1 cellular context compared by ENCODE assay signal in the genomic region with DNA sequence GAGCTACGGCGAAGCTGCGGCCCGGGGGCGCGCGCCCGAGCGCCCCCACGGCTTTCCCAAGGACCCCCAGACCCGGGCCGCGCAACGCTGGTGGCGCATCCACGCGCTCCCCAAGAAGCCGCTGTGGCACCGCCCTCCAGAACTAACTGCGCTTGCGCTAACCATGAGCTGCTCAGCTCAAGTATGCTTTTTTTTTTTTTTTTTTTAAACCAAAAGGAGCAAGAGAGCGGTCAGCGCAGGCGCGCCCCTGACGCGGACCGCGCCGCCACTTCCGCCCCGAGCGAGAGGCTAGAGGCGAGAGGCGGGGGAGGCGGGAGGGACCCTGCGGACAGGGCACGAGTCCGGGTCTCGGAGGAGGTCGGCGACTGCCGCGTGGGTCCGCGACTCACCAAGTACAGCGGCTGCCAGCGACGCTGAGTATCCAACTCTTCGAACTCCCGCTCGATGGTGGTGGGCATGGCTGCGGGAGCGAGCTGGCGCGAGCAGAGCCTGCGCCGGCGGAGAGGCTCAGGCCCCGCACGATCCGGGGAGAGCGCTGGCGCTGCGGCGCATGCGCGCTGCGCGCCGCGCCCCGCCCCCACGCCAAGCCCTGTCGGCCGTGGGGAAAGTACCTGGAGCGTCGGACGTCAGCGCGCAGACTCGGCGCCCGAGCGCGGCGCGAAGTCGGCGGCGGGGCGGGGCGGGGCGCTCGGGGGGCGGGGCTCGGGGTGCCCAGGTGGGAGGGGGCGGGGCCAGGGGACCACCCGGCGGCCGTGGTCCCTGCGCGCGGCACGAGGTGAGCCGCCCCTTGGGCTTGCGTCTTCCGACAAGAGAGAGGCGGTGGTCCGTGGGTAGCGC.
TF ChIP-seq lines count a peak whose summit lies in the region.

A gene (minus strand): TSS at position 554 of the 837 bp plus-strand sequence. CDS start 96 bp downstream, at position 458.

TF ChIP-seq in HEK293, 187 proteins besides CTCF, POLR2A, EP300 and RAD21 (continued from another document):
- TF ChIP-seq, protein P1, sequence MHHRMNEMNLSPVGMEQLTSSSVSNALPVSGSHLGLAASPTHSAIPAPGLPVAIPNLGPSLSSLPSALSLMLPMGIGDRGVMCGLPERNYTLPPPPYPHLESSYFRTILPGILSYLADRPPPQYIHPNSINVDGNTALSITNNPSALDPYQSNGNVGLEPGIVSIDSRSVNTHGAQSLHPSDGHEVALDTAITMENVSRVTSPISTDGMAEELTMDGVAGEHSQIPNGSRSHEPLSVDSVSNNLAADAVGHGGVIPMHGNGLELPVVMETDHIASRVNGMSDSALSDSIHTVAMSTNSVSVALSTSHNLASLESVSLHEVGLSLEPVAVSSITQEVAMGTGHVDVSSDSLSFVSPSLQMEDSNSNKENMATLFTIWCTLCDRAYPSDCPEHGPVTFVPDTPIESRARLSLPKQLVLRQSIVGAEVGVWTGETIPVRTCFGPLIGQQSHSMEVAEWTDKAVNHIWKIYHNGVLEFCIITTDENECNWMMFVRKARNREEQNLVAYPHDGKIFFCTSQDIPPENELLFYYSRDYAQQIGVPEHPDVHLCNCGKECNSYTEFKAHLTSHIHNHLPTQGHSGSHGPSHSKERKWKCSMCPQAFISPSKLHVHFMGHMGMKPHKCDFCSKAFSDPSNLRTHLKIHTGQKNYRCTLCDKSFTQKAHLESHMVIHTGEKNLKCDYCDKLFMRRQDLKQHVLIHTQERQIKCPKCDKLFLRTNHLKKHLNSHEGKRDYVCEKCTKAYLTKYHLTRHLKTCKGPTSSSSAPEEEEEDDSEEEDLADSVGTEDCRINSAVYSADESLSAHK (tag by site-specific recombination; IDR thresholded peaks at IDR 0.05) = peak; percentile 9; the same call in 1 of the 2 replicates
- TF ChIP-seq ZBTB21 (tag by site-specific recombination; IDR thresholded peaks at IDR 0.05) (no peak), GLIS1 (tag by site-specific recombination; IDR thresholded peaks at IDR 0.05) (peak; percentile 46), ZNF530 (tag by site-specific recombination; IDR thresholded peaks at IDR 0.05; ENCODE audit: low read depth) (no peak), ZNF157 (tag by site-specific recombination; IDR thresholded peaks at IDR 0.05) (no peak), ZNF514 (tag by site-specific recombination; IDR thresholded peaks at IDR 0.05) (no peak), YY2 (tag by site-specific recombination; IDR thresholded peaks at IDR 0.05) (peak; percentile 55), ZNF366 (tag by site-specific recombination; conservative IDR thresholded peaks at IDR 0.05) (no peak), ZNF830 (tag by site-specific recombination; IDR thresholded peaks at IDR 0.05; ENCODE audit: low read depth) (no peak), ZNF426 (tag by site-specific recombination; IDR thresholded peaks at IDR 0.05) (no peak), ZNF707 (tag by site-specific recombination; IDR thresholded peaks at IDR 0.05) (no peak), ZNF473 (tag by site-specific recombination; IDR thresholded peaks at IDR 0.05) (no peak), ZNF558 (tag by site-specific recombination; IDR thresholded peaks at IDR 0.05) (no peak), ZNF335 (tag by site-specific recombination; conservative IDR thresholded peaks at IDR 0.05) (peak; percentile 94), ZNF777 (tag by site-specific recombination; IDR thresholded peaks at IDR 0.05; ENCODE audit: borderline replicate concordance) (no peak), GFI1B (tag by site-specific recombination; IDR thresholded peaks at IDR 0.05) (no peak), ZSCAN16 (tag by site-specific recombination; IDR thresholded peaks at IDR 0.05) (peak; percentile 72; the same call in 1 of the 2 replicates), ZNF600 (tag by site-specific recombination; IDR thresholded peaks at IDR 0.05) (peak; percentile 94), ZNF174 (tag by site-specific recombination; IDR thresholded peaks at IDR 0.05) (no peak)
- TF ChIP-seq, protein P2, sequence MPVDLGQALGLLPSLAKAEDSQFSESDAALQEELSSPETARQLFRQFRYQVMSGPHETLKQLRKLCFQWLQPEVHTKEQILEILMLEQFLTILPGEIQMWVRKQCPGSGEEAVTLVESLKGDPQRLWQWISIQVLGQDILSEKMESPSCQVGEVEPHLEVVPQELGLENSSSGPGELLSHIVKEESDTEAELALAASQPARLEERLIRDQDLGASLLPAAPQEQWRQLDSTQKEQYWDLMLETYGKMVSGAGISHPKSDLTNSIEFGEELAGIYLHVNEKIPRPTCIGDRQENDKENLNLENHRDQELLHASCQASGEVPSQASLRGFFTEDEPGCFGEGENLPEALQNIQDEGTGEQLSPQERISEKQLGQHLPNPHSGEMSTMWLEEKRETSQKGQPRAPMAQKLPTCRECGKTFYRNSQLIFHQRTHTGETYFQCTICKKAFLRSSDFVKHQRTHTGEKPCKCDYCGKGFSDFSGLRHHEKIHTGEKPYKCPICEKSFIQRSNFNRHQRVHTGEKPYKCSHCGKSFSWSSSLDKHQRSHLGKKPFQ (tag by site-specific recombination; IDR thresholded peaks at IDR 0.05) = no peak
- TF ChIP-seq, protein P3, sequence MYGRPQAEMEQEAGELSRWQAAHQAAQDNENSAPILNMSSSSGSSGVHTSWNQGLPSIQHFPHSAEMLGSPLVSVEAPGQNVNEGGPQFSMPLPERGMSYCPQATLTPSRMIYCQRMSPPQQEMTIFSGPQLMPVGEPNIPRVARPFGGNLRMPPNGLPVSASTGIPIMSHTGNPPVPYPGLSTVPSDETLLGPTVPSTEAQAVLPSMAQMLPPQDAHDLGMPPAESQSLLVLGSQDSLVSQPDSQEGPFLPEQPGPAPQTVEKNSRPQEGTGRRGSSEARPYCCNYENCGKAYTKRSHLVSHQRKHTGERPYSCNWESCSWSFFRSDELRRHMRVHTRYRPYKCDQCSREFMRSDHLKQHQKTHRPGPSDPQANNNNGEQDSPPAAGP (tag by site-specific recombination; IDR thresholded peaks at IDR 0.05) = peak; percentile 52; the same call in 1 of the 2 replicates
